Comparison of ENCODE assay signal across 24 cellular contexts in the genomic region with DNA sequence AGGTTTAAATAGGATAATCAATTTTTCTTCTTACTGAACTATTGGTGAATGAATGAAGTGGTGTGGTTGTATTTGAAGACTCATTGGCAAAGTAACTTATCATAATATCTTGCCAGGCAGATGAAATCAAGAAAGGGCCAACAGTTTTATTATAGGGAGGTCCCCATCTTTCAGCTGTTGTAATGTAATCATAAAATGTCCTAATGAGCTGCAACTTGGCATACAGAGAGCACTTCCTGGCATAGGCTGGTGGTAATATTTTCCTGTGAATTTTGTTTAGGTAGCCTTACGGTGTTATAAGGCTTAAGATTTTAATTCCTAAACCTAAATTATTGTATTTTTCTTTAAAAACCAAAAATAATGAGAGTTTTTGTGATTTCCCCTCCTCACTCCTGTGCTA.
"Had no signal": no experiment of that assay in that cellular context is flagged by ENCODE, and none has a peak within 500 bp of the region (broad histone marks: within the 10 kb centered on the region; RNA-seq: fewer than 3 reads in every experiment).

No MANE protein-coding gene starts in this region.

- H3K4me1 Mint-ChIP-seq: activated naive CD4-positive, alpha-beta T cell treated with anti-CD3 and anti-CD28 coated beads, Interleukin-2, amount 50 U/mL, for 24 hours had no signal

- DNase-seq: activated CD4-positive, alpha-beta T cell treated with anti-CD3 and anti-CD28 coated beads for 1 hour; activated CD8-positive, alpha-beta memory T cell treated with anti-CD3 and anti-CD28 coated beads for 24 hours; activated CD8-positive, alpha-beta memory T cell treated with anti-CD3 and anti-CD28 coated beads, Interleukin-2, amount 50 U/mL, for 48 hours; activated effector memory CD4-positive, alpha-beta T cell treated with anti-CD3 and anti-CD28 coated beads, Interleukin-2, amount 50 U/mL, for 16 hours; activated T-cell treated with anti-CD3 and anti-CD28 coated beads, Interleukin-2, amount 50 U/mL, for 72 hours; adrenal gland; cerebellar nuclear complex; effector memory CD4-positive, alpha-beta T cell; esophagus squamous epithelium; nephron progenitor cell; nucleus accumbens; retina; stimulated activated CD4-positive, alpha-beta T cell treated with anti-CD3 and anti-CD28 coated beads, Interleukin-2, amount 100 ng/mL, for 48 hours; stomach; T-helper 2 cell; WERI-Rb-1 had no signal

- H2AFZ ChIP-seq: hepatocyte had no signal

- H3K4me3 Mint-ChIP-seq: activated naive CD4-positive, alpha-beta T cell treated with anti-CD3 and anti-CD28 coated beads, Interleukin-2, amount 50 U/mL, for 24 hours; activated T-cell treated with anti-CD3 and anti-CD28 coated beads, Interleukin-2, amount 50 U/mL, for 72 hours; dendritic cell treated with granulocyte-macrophage colony-stimulating factor and Interleukin-4, amounts not matched to agents 40 ng/mL and 50 ng/mL, for 4 days; mesothelial cell of epicardium; nephron progenitor cell; type B pancreatic cell had no signal

- H3K27ac ChIP-seq: adrenal gland, esophagus squamous epithelium, hepatocyte, stomach, WERI-Rb-1 had no signal

- H3K36me3 ChIP-seq: adrenal gland, esophagus squamous epithelium, stomach, WERI-Rb-1 had no signal

- H3K36me3 Mint-ChIP-seq: activated naive CD4-positive, alpha-beta T cell treated with anti-CD3 and anti-CD28 coated beads, Interleukin-2, amount 50 U/mL, for 24 hours; mesothelial cell of epicardium had no signal

- FAIRE-seq: astrocyte, bronchial epithelial cell, islet of Langerhans had no signal

- H3K27me3 ChIP-seq: adrenal gland, esophagus squamous epithelium, hepatocyte, stomach had no signal

- H3K4me2 ChIP-seq: hepatocyte had no signal

- ATAC-seq: activated T-cell treated with anti-CD3 and anti-CD28 coated beads, Interleukin-2, amount 50 U/mL, for 72 hours had no signal

- H3K9me3 Mint-ChIP-seq: activated naive CD4-positive, alpha-beta T cell treated with anti-CD3 and anti-CD28 coated beads, Interleukin-2, amount 50 U/mL, for 24 hours; activated T-cell treated with anti-CD3 and anti-CD28 coated beads, Interleukin-2, amount 50 U/mL, for 72 hours; dendritic cell treated with granulocyte-macrophage colony-stimulating factor and Interleukin-4, amounts not matched to agents 40 ng/mL and 50 ng/mL, for 4 days had no signal

- H3K4me1 ChIP-seq: adrenal gland had no signal

- H3K9me3 ChIP-seq: adrenal gland, esophagus squamous epithelium, stomach had no signal

- H3K27ac Mint-ChIP-seq: activated naive CD4-positive, alpha-beta T cell treated with anti-CD3 and anti-CD28 coated beads, Interleukin-2, amount 50 U/mL, for 24 hours; activated T-cell treated with anti-CD3 and anti-CD28 coated beads, Interleukin-2, amount 50 U/mL, for 72 hours; dendritic cell treated with granulocyte-macrophage colony-stimulating factor and Interleukin-4, amounts not matched to agents 40 ng/mL and 50 ng/mL, for 4 days; mesothelial cell of epicardium; nephron progenitor cell; type B pancreatic cell had no signal

- H3K4me3 ChIP-seq: adrenal gland, esophagus squamous epithelium, hepatocyte, stomach had no signal

- H3K27me3 Mint-ChIP-seq: type B pancreatic cell had no signal
